ENCODE assay signal across 22 cellular contexts in genomic region chr10:7363700-7364099, GRCh38.
"Had no signal": no experiment of that assay in that cellular context is flagged by ENCODE, and none has a peak within 500 bp of the region (broad histone marks: within the 10 kb centered on the region; RNA-seq: fewer than 3 reads in every experiment).

No MANE protein-coding gene starts in this region.

- H3K4me3 Mint-ChIP-seq: endodermal cell; nephron; T-helper 1 cell treated with Interleukin-12 subunit alpha and Interleukin-12 subunit beta and Interleukin-4 antibody, amounts not matched to agents 30 μg/mL and 1 μg/mL, for 36 hours had no signal

- H3K9me3 Mint-ChIP-seq: immature natural killer cell had no signal

- H3K4me1 Mint-ChIP-seq: endodermal cell, nephron had no signal

- ATAC-seq: foreskin keratinocyte, heart left ventricle, left colon, right cardiac atrium had no signal

- DNase-seq: activated CD4-positive, alpha-beta T cell treated with anti-CD3 and anti-CD28 coated beads, Interleukin-2, amount 50 U/mL, for 4 hours; activated CD4-positive, CD25-positive, alpha-beta regulatory T cell treated with anti-CD3 and anti-CD28 coated beads, Interleukin-2, amount 50 U/mL, for 72 hours; activated gamma-delta T cell; amygdala; caudate nucleus; endodermal cell; foreskin keratinocyte; heart left ventricle; hypothalamus; immature natural killer cell; kidney; left colon; midbrain; posterior cingulate gyrus; right cardiac atrium; stomach; T1000; thyroid gland; upper lobe of left lung; WERI-Rb-1 had no signal

- H3K27ac Mint-ChIP-seq: endodermal cell; nephron; T-helper 1 cell treated with Interleukin-12 subunit alpha and Interleukin-12 subunit beta and Interleukin-4 antibody, amounts not matched to agents 30 μg/mL and 1 μg/mL, for 36 hours had no signal
